Comparison of ENCODE assay signal across 8 cellular contexts in genomic region chr15:34337557-34338306, GRCh38. TPM values are rescaled to one million over a fixed set of nuclear protein-coding genes. Genes with fewer than 3 reads are reported as not detected.
DNase-seq lines count a peak whose midpoint lies in the region; ATAC-seq and TF ChIP-seq lines count a peak whose summit lies in the region.

TSS of gene SLC12A6 (minus strand) at chr15:34337781. CDS start at chr15:34336680, 1,101 bp downstream.

- no peaks in the 10 kb centered on the region for H3K27me3 Mint-ChIP-seq in activated CD4-positive, alpha-beta T cell treated with anti-CD3 and anti-CD28 coated beads for 36 hours
- H3K27me3 Mint-ChIP-seq in chondrocyte (ENCODE audit: low read depth) = no peaks in the 10 kb centered on the region

- H3K4me1 Mint-ChIP-seq in activated CD4-positive, alpha-beta T cell treated with anti-CD3 and anti-CD28 coated beads for 36 hours = peaks cover 67% of the 10 kb centered on the region
- peaks cover 69% of the 10 kb centered on the region for H3K4me1 Mint-ChIP-seq in chondrocyte (ENCODE audit: low read depth)

- H3K4me3 ChIP-seq in AG10803 (ENCODE audit: low read length) = peak within 1 kb of the TSS; percentile 93

- peak within 1 kb of the TSS; percentile 97 for H3K27ac Mint-ChIP-seq in activated CD4-positive, alpha-beta T cell treated with anti-CD3 and anti-CD28 coated beads for 36 hours
- peak within 1 kb of the TSS; percentile 81 for H3K27ac Mint-ChIP-seq in chondrocyte (ENCODE audit: unreplicated experiment)

- H3K4me3 Mint-ChIP-seq in activated CD4-positive, alpha-beta T cell treated with anti-CD3 and anti-CD28 coated beads for 36 hours = peak within 1 kb of the TSS; percentile 83
- peak within 1 kb of the TSS; percentile 78 for H3K4me3 Mint-ChIP-seq in chondrocyte (ENCODE audit: unreplicated experiment)

- intact Hi-C loops in activated CD4-positive, alpha-beta T cell treated with anti-CD3 and anti-CD28 coated beads for 36 hours (cut with DNase I, micrococcal nuclease) = loop anchor here (1.0 to 5.0 kb wide), 6 partner anchors 30 to 650 kb away; partner anchors contain the start of genes AVEN (in 2 of the 2), LPCAT4 (in 1 of the 2), PGBD4 (in 1 of the 2) and ZNF770 (in 1 of the 2)

- CTCF ChIA-PET in activated CD4-positive, alpha-beta T cell treated with anti-CD3 and anti-CD28 coated beads for 36 hours (lab: Charles Lee) = interaction anchor here (0.6 to 4.6 kb wide), 7 partner anchors 10 to 1244 kb away, joined by 3 to 17 read pairs (median 3); partner anchors contain the start of genes KATNBL1 and LPCAT4

- TF ChIP-seq CTCF in AG10803 (conservative IDR thresholded peaks at IDR 0.05; ENCODE audit: low read length) (no peak), chondrocyte (IDR thresholded peaks at IDR 0.05) (peak; percentile 36)

- POLR2A ChIA-PET in activated CD4-positive, alpha-beta T cell treated with anti-CD3 and anti-CD28 coated beads for 36 hours (lab: Charles Lee) = interaction anchor here (0.6 to 2.4 kb wide), 6 partner anchors 9 to 298 kb away, joined by 3 to 12 read pairs (median 4); partner anchors contain the start of genes EMC7, GOLGA8B and PGBD4

- DNase-seq in AG10803 (ENCODE audit: low read depth) (peak; percentile 88), NCI-H510A treated with DMSO at 0.1 percent for 48 hours (lab: John Stamatoyannopoulos, UW) (peak; percentile 79), chondrocyte (ENCODE audit: low spot score) (peak; percentile 96), kidney tubule cell (ENCODE audit: low spot score) (peak; percentile 96)
- DNase-seq in activated CD4-positive, alpha-beta T cell treated with anti-CD3 and anti-CD28 coated beads for 36 hours = peak; percentile 95
- DNase-seq in stimulated activated CD4-positive, alpha-beta T cell treated with anti-CD3 and anti-CD28 coated beads, Interleukin-1b, Interleukin-23, amount 100 ng/mL, for 1 hour (ENCODE audit: low read depth in 2 of 2) = peak; percentile 76 to 80

- ATAC-seq in GM19035 (IDR thresholded peaks at IDR 0.05; ENCODE audit: unreplicated experiment) (peak; percentile 66), HG03342 (IDR thresholded peaks at IDR 0.05; ENCODE audit: unreplicated experiment) (peak; percentile 68)
- peak; percentile 82 for ATAC-seq in activated CD4-positive, alpha-beta T cell treated with anti-CD3 and anti-CD28 coated beads for 36 hours

- H3K9me3 Mint-ChIP-seq in activated CD4-positive, alpha-beta T cell treated with anti-CD3 and anti-CD28 coated beads for 36 hours (ENCODE audit: low read depth) = no peaks in the 10 kb centered on the region
- H3K9me3 Mint-ChIP-seq in chondrocyte (ENCODE audit: low read depth) = no peaks in the 10 kb centered on the region

- H3K36me3 Mint-ChIP-seq in activated CD4-positive, alpha-beta T cell treated with anti-CD3 and anti-CD28 coated beads for 36 hours (ENCODE audit: low read depth) = peaks cover 31% of the 10 kb centered on the region
- peaks cover 10% of the 10 kb centered on the region for H3K36me3 Mint-ChIP-seq in chondrocyte (ENCODE audit: low read depth)

RNA-seq across cellular contexts. Expression of gene SLC12A6, which starts in this region (rescaled TPM):
- 10 to 100 TPM; 18.2 to 22.1 TPM for total RNA-seq in activated CD4-positive, alpha-beta T cell treated with anti-CD3 and anti-CD28 coated beads for 36 hours
- total RNA-seq in chondrocyte = 20.0 to 25.5 TPM (median 20.8 TPM) in 3 replicates

Comparison
In these comparisons a context has a peak if more than half of its experiments do, and no peak if none do; other contexts are left out.
1. Peak in every context shown above with its lines: DNase-seq, ATAC-seq and H3K4me3 ChIP-seq.